In the genomic region with DNA sequence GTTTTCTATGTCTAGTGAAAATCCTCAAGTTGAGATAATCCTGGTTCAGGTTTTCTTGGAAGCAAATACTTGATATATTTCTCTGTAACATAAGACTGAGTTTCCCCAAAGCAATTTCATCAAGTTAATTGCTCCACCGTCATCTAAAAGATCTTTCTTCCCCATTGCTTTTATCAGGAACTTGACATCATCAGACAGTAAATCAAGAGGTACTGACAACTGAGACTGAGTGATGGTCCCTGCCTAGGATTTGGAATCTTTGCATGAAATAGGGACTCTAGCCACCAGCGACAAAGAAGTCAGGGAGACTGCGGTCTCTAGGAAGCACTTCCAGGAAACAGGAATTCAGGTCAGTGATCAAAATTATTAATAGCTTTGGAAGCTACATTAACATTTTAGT, we compare ENCODE assay signal across 1 cellular context.
TF ChIP-seq lines count a peak whose summit lies in the region.

No MANE protein-coding gene starts in this region.

TF ChIP-seq in HEK293, 187 proteins besides CTCF, POLR2A, EP300 and RAD21 (continued from another document):
- TF ChIP-seq, protein P1, sequence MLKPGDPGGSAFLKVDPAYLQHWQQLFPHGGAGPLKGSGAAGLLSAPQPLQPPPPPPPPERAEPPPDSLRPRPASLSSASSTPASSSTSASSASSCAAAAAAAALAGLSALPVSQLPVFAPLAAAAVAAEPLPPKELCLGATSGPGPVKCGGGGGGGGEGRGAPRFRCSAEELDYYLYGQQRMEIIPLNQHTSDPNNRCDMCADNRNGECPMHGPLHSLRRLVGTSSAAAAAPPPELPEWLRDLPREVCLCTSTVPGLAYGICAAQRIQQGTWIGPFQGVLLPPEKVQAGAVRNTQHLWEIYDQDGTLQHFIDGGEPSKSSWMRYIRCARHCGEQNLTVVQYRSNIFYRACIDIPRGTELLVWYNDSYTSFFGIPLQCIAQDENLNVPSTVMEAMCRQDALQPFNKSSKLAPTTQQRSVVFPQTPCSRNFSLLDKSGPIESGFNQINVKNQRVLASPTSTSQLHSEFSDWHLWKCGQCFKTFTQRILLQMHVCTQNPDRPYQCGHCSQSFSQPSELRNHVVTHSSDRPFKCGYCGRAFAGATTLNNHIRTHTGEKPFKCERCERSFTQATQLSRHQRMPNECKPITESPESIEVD (tag by site-specific recombination; IDR thresholded peaks at IDR 0.05) = peak; percentile 39
- TF ChIP-seq ZBTB48 (tag by site-specific recombination; IDR thresholded peaks at IDR 0.05) (0 out of 2 replicates have a peak, but pooled peaks have one; percentile 18), ZNF354C (tag by site-specific recombination; IDR thresholded peaks at IDR 0.05; ENCODE audit: borderline replicate concordance, low read depth) (no peak), REPIN1 (tag by site-specific recombination; IDR thresholded peaks at IDR 0.05; ENCODE audit: low read depth) (no peak), ZNF558 (tag by site-specific recombination; IDR thresholded peaks at IDR 0.05) (no peak), ZFHX2 (tag by site-specific recombination; conservative IDR thresholded peaks at IDR 0.05) (no peak), ZNF48 (tag by site-specific recombination; IDR thresholded peaks at IDR 0.05) (no peak), ZEB2 (tag by site-specific recombination; IDR thresholded peaks at IDR 0.05) (no peak), ZNF239 (tag by site-specific recombination; IDR thresholded peaks at IDR 0.05) (no peak), ZNF473 (tag by site-specific recombination; IDR thresholded peaks at IDR 0.05) (no peak), ZNF830 (tag by site-specific recombination; IDR thresholded peaks at IDR 0.05; ENCODE audit: low read depth) (no peak), ZNF169 (tag by site-specific recombination; IDR thresholded peaks at IDR 0.05) (no peak), ZNF114 (tag by site-specific recombination; IDR thresholded peaks at IDR 0.05) (no peak)
- TF ChIP-seq, protein P2, sequence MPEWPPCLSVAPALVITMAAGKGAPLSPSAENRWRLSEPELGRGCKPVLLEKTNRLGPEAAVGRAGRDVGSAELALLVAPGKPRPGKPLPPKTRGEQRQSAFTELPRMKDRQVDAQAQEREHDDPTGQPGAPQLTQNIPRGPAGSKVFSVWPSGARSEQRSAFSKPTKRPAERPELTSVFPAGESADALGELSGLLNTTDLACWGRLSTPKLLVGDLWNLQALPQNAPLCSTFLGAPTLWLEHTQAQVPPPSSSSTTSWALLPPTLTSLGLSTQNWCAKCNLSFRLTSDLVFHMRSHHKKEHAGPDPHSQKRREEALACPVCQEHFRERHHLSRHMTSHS (tag by site-specific recombination; IDR thresholded peaks at IDR 0.05) = no peak
- TF ChIP-seq, protein P3, sequence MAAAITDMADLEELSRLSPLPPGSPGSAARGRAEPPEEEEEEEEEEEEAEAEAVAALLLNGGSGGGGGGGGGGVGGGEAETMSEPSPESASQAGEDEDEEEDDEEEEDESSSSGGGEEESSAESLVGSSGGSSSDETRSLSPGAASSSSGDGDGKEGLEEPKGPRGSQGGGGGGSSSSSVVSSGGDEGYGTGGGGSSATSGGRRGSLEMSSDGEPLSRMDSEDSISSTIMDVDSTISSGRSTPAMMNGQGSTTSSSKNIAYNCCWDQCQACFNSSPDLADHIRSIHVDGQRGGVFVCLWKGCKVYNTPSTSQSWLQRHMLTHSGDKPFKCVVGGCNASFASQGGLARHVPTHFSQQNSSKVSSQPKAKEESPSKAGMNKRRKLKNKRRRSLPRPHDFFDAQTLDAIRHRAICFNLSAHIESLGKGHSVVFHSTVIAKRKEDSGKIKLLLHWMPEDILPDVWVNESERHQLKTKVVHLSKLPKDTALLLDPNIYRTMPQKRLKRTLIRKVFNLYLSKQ (tag by site-specific recombination; IDR thresholded peaks at IDR 0.05; ENCODE audit: borderline replicate concordance) = no peak
- TF ChIP-seq, protein P4, sequence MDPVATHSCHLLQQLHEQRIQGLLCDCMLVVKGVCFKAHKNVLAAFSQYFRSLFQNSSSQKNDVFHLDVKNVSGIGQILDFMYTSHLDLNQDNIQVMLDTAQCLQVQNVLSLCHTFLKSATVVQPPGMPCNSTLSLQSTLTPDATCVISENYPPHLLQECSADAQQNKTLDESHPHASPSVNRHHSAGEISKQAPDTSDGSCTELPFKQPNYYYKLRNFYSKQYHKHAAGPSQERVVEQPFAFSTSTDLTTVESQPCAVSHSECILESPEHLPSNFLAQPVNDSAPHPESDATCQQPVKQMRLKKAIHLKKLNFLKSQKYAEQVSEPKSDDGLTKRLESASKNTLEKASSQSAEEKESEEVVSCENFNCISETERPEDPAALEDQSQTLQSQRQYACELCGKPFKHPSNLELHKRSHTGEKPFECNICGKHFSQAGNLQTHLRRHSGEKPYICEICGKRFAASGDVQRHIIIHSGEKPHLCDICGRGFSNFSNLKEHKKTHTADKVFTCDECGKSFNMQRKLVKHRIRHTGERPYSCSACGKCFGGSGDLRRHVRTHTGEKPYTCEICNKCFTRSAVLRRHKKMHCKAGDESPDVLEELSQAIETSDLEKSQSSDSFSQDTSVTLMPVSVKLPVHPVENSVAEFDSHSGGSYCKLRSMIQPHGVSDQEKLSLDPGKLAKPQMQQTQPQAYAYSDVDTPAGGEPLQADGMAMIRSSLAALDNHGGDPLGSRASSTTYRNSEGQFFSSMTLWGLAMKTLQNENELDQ (tag by site-specific recombination; IDR thresholded peaks at IDR 0.05; ENCODE audit: low read depth) = no peak
- TF ChIP-seq, protein P5, sequence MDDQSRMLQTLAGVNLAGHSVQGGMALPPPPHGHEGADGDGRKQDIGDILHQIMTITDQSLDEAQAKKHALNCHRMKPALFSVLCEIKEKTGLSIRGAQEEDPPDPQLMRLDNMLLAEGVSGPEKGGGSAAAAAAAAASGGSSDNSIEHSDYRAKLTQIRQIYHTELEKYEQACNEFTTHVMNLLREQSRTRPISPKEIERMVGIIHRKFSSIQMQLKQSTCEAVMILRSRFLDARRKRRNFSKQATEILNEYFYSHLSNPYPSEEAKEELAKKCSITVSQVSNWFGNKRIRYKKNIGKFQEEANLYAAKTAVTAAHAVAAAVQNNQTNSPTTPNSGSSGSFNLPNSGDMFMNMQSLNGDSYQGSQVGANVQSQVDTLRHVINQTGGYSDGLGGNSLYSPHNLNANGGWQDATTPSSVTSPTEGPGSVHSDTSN (CRISPR knock-in tag; IDR thresholded peaks at IDR 0.05) = no peak
- TF ChIP-seq, protein P6, sequence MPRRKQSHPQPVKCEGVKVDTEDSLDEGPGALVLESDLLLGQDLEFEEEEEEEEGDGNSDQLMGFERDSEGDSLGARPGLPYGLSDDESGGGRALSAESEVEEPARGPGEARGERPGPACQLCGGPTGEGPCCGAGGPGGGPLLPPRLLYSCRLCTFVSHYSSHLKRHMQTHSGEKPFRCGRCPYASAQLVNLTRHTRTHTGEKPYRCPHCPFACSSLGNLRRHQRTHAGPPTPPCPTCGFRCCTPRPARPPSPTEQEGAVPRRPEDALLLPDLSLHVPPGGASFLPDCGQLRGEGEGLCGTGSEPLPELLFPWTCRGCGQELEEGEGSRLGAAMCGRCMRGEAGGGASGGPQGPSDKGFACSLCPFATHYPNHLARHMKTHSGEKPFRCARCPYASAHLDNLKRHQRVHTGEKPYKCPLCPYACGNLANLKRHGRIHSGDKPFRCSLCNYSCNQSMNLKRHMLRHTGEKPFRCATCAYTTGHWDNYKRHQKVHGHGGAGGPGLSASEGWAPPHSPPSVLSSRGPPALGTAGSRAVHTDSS (tag by site-specific recombination; IDR thresholded peaks at IDR 0.05) = no peak
